ENCODE assay signal across 1 cellular context in genomic region chr6:13412639-13413465, GRCh38.
TF ChIP-seq lines count a peak whose summit lies in the region.

No MANE protein-coding gene starts in this region.

TF ChIP-seq in HepG2, 621 proteins besides CTCF, POLR2A, EP300 and RAD21 (continued from another document and continues in another):
- no peak for TF ChIP-seq PLSCR1 (CRISPR knock-in tag; IDR thresholded peaks at IDR 0.05; ENCODE audit: borderline replicate concordance)
- TF ChIP-seq ZNF484 (CRISPR knock-in tag; IDR thresholded peaks at IDR 0.05; ENCODE audit: borderline replicate concordance, low read depth): no peak
- 0 out of 2 replicates have a peak, but pooled peaks have one; percentile 36 for TF ChIP-seq ZFY (CRISPR knock-in tag; IDR thresholded peaks at IDR 0.05)
- TF ChIP-seq ELF4 (CRISPR knock-in tag; IDR thresholded peaks at IDR 0.05; ENCODE audit: borderline replicate concordance): no peak
- no peak for TF ChIP-seq IRF9 (CRISPR knock-in tag; IDR thresholded peaks at IDR 0.05; ENCODE audit: borderline replicate concordance)
- no peak for TF ChIP-seq ZFP41 (CRISPR knock-in tag; IDR thresholded peaks at IDR 0.05; ENCODE audit: borderline replicate concordance)
- no peak for TF ChIP-seq FLYWCH1 (CRISPR knock-in tag; IDR thresholded peaks at IDR 0.05)
- no peak for TF ChIP-seq NFKBIZ (CRISPR knock-in tag; IDR thresholded peaks at IDR 0.05)
- TF ChIP-seq DRAP1 (CRISPR knock-in tag; IDR thresholded peaks at IDR 0.05): no peak
- TF ChIP-seq JUNB (CRISPR knock-in tag; IDR thresholded peaks at IDR 0.05; ENCODE audit: borderline replicate concordance): no peak
- no peak for TF ChIP-seq ZNF7 (CRISPR knock-in tag; IDR thresholded peaks at IDR 0.05)
- no peak for TF ChIP-seq SIX4 (CRISPR knock-in tag; IDR thresholded peaks at IDR 0.05)
- no peak for TF ChIP-seq SRSF1 (optimal IDR thresholded peaks at IDR 0.05; ENCODE audit: low read depth, low read length)
- TF ChIP-seq WIZ (CRISPR knock-in tag; IDR thresholded peaks at IDR 0.05): no peak
- TF ChIP-seq MXD4 (CRISPR knock-in tag; IDR thresholded peaks at IDR 0.05): no peak
- no peak for TF ChIP-seq JUND (CRISPR knock-in tag; IDR thresholded peaks at IDR 0.05)
- no peak for TF ChIP-seq CHD2 (IDR thresholded peaks at IDR 0.05; ENCODE audit: low read depth, low read length)
- TF ChIP-seq FOXO1 (CRISPR knock-in tag; IDR thresholded peaks at IDR 0.05): peak; percentile 34; the same call in 1 of the 2 replicates
- TF ChIP-seq, protein P1, sequence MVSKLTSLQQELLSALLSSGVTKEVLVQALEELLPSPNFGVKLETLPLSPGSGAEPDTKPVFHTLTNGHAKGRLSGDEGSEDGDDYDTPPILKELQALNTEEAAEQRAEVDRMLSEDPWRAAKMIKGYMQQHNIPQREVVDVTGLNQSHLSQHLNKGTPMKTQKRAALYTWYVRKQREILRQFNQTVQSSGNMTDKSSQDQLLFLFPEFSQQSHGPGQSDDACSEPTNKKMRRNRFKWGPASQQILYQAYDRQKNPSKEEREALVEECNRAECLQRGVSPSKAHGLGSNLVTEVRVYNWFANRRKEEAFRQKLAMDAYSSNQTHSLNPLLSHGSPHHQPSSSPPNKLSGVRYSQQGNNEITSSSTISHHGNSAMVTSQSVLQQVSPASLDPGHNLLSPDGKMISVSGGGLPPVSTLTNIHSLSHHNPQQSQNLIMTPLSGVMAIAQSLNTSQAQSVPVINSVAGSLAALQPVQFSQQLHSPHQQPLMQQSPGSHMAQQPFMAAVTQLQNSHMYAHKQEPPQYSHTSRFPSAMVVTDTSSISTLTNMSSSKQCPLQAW (CRISPR knock-in tag; IDR thresholded peaks at IDR 0.05): no peak
- TF ChIP-seq HNF4G (IDR thresholded peaks at IDR 0.05; ENCODE audit: borderline replicate concordance, low read depth, low read length): peak; percentile 73; the same call in 1 of the 2 replicates
- TF ChIP-seq HNF4G (CRISPR knock-in tag; IDR thresholded peaks at IDR 0.05; ENCODE audit: borderline replicate concordance, low read depth): peak; percentile 76
- peak; percentile 5; the same call in 1 of the 2 replicates for TF ChIP-seq ZNF12 (CRISPR knock-in tag; IDR thresholded peaks at IDR 0.05)
- TF ChIP-seq, protein P2, sequence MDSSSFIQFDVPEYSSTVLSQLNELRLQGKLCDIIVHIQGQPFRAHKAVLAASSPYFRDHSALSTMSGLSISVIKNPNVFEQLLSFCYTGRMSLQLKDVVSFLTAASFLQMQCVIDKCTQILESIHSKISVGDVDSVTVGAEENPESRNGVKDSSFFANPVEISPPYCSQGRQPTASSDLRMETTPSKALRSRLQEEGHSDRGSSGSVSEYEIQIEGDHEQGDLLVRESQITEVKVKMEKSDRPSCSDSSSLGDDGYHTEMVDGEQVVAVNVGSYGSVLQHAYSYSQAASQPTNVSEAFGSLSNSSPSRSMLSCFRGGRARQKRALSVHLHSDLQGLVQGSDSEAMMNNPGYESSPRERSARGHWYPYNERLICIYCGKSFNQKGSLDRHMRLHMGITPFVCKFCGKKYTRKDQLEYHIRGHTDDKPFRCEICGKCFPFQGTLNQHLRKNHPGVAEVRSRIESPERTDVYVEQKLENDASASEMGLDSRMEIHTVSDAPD (CRISPR knock-in tag; IDR thresholded peaks at IDR 0.05): peak; percentile 66; the same call in 1 of the 2 replicates
- peak; percentile 47 for TF ChIP-seq ZNF292 (CRISPR knock-in tag; IDR thresholded peaks at IDR 0.05; ENCODE audit: borderline replicate concordance, low read depth)
- no peak for TF ChIP-seq MEF2D (CRISPR knock-in tag; IDR thresholded peaks at IDR 0.05)
- TF ChIP-seq ZNF652 (CRISPR knock-in tag; IDR thresholded peaks at IDR 0.05; ENCODE audit: borderline replicate concordance, low read depth): no peak
- TF ChIP-seq, protein P3, sequence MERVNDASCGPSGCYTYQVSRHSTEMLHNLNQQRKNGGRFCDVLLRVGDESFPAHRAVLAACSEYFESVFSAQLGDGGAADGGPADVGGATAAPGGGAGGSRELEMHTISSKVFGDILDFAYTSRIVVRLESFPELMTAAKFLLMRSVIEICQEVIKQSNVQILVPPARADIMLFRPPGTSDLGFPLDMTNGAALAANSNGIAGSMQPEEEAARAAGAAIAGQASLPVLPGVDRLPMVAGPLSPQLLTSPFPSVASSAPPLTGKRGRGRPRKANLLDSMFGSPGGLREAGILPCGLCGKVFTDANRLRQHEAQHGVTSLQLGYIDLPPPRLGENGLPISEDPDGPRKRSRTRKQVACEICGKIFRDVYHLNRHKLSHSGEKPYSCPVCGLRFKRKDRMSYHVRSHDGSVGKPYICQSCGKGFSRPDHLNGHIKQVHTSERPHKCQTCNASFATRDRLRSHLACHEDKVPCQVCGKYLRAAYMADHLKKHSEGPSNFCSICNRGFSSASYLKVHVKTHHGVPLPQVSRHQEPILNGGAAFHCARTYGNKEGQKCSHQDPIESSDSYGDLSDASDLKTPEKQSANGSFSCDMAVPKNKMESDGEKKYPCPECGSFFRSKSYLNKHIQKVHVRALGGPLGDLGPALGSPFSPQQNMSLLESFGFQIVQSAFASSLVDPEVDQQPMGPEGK (CRISPR knock-in tag; IDR thresholded peaks at IDR 0.05): peak; percentile 17; the same call in 1 of the 2 replicates
- TF ChIP-seq ARHGAP35 (CRISPR knock-in tag; IDR thresholded peaks at IDR 0.05; ENCODE audit: borderline replicate concordance): peak; percentile 28; the same call in 1 of the 2 replicates
- TF ChIP-seq CBX2 (IDR thresholded peaks at IDR 0.05; ENCODE audit: low read depth, low read length): no peak
- TF ChIP-seq CBX2 (CRISPR knock-in tag; IDR thresholded peaks at IDR 0.05; ENCODE audit: low read depth): no peak; the same call in 1 of the 2 replicates
- TF ChIP-seq CCAR2 (optimal IDR thresholded peaks at IDR 0.05; ENCODE audit: low read depth, low read length): no peak
- TF ChIP-seq, protein P4, sequence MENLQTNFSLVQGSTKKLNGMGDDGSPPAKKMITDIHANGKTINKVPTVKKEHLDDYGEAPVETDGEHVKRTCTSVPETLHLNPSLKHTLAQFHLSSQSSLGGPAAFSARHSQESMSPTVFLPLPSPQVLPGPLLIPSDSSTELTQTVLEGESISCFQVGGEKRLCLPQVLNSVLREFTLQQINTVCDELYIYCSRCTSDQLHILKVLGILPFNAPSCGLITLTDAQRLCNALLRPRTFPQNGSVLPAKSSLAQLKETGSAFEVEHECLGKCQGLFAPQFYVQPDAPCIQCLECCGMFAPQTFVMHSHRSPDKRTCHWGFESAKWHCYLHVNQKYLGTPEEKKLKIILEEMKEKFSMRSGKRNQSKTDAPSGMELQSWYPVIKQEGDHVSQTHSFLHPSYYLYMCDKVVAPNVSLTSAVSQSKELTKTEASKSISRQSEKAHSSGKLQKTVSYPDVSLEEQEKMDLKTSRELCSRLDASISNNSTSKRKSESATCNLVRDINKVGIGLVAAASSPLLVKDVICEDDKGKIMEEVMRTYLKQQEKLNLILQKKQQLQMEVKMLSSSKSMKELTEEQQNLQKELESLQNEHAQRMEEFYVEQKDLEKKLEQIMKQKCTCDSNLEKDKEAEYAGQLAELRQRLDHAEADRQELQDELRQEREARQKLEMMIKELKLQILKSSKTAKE (CRISPR knock-in tag; IDR thresholded peaks at IDR 0.05; ENCODE audit: borderline replicate concordance): no peak
- TF ChIP-seq NKX3-1 (CRISPR knock-in tag; IDR thresholded peaks at IDR 0.05): no peak
- TF ChIP-seq, protein P5, sequence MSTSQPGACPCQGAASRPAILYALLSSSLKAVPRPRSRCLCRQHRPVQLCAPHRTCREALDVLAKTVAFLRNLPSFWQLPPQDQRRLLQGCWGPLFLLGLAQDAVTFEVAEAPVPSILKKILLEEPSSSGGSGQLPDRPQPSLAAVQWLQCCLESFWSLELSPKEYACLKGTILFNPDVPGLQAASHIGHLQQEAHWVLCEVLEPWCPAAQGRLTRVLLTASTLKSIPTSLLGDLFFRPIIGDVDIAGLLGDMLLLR (CRISPR knock-in tag; IDR thresholded peaks at IDR 0.05): no peak
- no peak for TF ChIP-seq SRF (IDR thresholded peaks at IDR 0.05; ENCODE audit: low read depth, low read length)
- TF ChIP-seq ATF6 (CRISPR knock-in tag; conservative IDR thresholded peaks at IDR 0.05): no peak
- TF ChIP-seq MEIS1 (CRISPR knock-in tag; IDR thresholded peaks at IDR 0.05; ENCODE audit: borderline replicate concordance): no peak
- TF ChIP-seq GMEB2 (CRISPR knock-in tag; IDR thresholded peaks at IDR 0.05; ENCODE audit: low read depth): no peak
- TF ChIP-seq SRSF9 (IDR thresholded peaks at IDR 0.05; ENCODE audit: borderline replicate concordance, insufficient read depth, low read depth, low read length, poor library complexity, severe bottlenecking): no peak
- 0 out of 2 replicates have a peak, but pooled peaks have one; percentile 15 for TF ChIP-seq ZNF3 (CRISPR knock-in tag; IDR thresholded peaks at IDR 0.05)
- TF ChIP-seq SMYD3 (CRISPR knock-in tag; IDR thresholded peaks at IDR 0.05): no peak
- no peak for TF ChIP-seq ZNF513 (CRISPR knock-in tag; conservative IDR thresholded peaks at IDR 0.05)
- 0 out of 2 replicates have a peak, but pooled peaks have one; percentile 26 for TF ChIP-seq MAZ (IDR thresholded peaks at IDR 0.05; ENCODE audit: borderline replicate concordance, low read depth, low read length)
- no peak for TF ChIP-seq MAZ (CRISPR knock-in tag; IDR thresholded peaks at IDR 0.05; ENCODE audit: low read depth)
- no peak for TF ChIP-seq XBP1 (CRISPR knock-in tag; IDR thresholded peaks at IDR 0.05)
- TF ChIP-seq ZNF512 (CRISPR knock-in tag; IDR thresholded peaks at IDR 0.05): 0 out of 2 replicates have a peak, but pooled peaks have one; percentile 16
- no peak for TF ChIP-seq SNRNP70 (IDR thresholded peaks at IDR 0.05; ENCODE audit: low read depth, low read length)
- TF ChIP-seq ZNF558 (CRISPR knock-in tag; IDR thresholded peaks at IDR 0.05; ENCODE audit: borderline replicate concordance): no peak
- TF ChIP-seq ZNF746 (CRISPR knock-in tag; IDR thresholded peaks at IDR 0.05): no peak
- TF ChIP-seq NFKB2 (CRISPR knock-in tag; IDR thresholded peaks at IDR 0.05; ENCODE audit: borderline replicate concordance): no peak
